ENCODE assay signal across 13 cellular contexts in the genomic region with DNA sequence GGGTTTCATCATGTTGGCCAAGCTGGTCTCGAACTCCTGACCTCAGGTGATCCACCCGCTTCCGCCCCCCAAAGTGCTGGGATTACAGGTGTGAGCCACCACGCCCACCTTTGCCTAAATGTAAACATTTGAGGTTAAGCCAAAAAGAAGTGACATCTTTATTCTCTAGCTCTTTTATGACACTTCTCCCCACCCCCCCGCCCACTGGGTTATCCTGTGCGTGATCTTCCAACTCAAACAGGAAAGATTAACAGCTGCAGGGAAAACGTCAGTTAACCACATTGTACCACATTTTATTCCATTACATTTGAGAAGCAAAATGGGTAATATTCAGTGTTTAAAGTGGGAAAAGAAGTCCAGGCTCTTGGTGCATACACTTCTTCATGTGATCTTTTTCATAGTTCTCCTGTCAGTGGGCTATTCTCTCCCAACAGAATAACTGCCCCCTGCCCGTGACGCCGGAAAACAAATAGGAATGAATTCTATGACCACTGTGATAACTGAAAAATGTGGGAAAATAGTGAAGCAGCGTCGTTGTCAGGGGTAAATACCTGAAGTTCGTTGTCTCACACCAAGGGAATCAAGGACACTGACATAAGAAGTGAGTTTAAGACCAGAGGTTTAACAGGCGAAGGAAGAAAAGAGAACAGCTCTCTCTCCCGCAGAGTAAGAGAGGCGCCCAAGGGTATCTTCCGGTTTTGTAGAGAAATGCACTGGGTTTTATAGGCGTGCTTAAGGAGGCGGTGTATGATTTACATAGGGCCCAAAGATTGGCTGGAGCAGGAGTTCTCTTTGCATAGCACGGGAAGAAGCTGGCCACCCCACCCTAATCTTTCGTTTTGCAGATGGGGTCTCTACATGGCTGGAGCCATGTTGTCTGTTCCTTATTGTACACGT. TPM values are rescaled to one million over a fixed set of nuclear protein-coding genes. Genes with fewer than 3 reads are reported as not detected.
DNase-seq lines count a peak whose midpoint lies in the region; ATAC-seq and TF ChIP-seq lines count a peak whose summit lies in the region.
"Had no signal": no experiment of that assay in that cellular context is flagged by ENCODE, and none has a peak within 500 bp of the region (broad histone marks: within the 10 kb centered on the region; RNA-seq: fewer than 3 reads in every experiment).

No MANE protein-coding gene starts in this region.

- H3K36me3 ChIP-seq in OCI-LY7 (ENCODE audit: insufficient read depth, low read length): no peaks in the 10 kb centered on the region
- H3K36me3 ChIP-seq: adrenal gland, vagina had no signal

- no peaks in the 10 kb centered on the region for H3K79me2 ChIP-seq in OCI-LY7 (ENCODE audit: insufficient read depth, low read depth, low read length)
- H3K79me2 ChIP-seq: parathyroid adenoma had no signal

- intact Hi-C loops in OCI-LY7 (cut with micrococcal nuclease; ENCODE audit: unreplicated experiment): no loop called here

- no peaks in the 10 kb centered on the region for H4K20me1 ChIP-seq in OCI-LY7 (ENCODE audit: insufficient read depth, low read length)

- no peaks in the 10 kb centered on the region for H3K9me2 ChIP-seq in OCI-LY7 (ENCODE audit: insufficient read depth, low read length)

- H3K36me3 Mint-ChIP-seq in stimulated activated effector memory CD8-positive, alpha-beta T cell treated with anti-CD3 and anti-CD28 coated beads, Interleukin-12 subunit alpha, Interleukin-12 subunit beta, amount 100 ng/mL, for 72 hours: no peaks in the 10 kb centered on the region

- no peaks in the 10 kb centered on the region for H3K9me3 ChIP-seq in OCI-LY7 (ENCODE audit: low read length)
- H3K9me3 ChIP-seq: adrenal gland, vagina had no signal

- BruUV-seq in OCI-LY7 (replicated peaks; lab: Mats Ljungman, UMichigan): no TSS peak

- CTCF ChIA-PET in OCI-LY7 (lab: Charles Lee; ENCODE audit: unreplicated experiment): no interaction called here

- H3K4me2 ChIP-seq in OCI-LY7 (ENCODE audit: low read length): no peak overlapping the region

- DNase-seq in stimulated activated CD4-positive, alpha-beta T cell treated with anti-CD3 and anti-CD28 coated beads, Interleukin-15, amount 100 ng/mL, for 24 hours: peak; percentile 41
- no peak for DNase-seq in stimulated activated CD4-positive, alpha-beta T cell treated with anti-CD3 and anti-CD28 coated beads, Interleukin-12 subunit alpha, Interleukin-12 subunit beta, amount 100 ng/mL, for 4 hours
- peak; percentile 78 to 88 for DNase-seq in NCI-H1930 (lab: John Stamatoyannopoulos, UW)
- no peak for DNase-seq in stimulated activated effector memory CD8-positive, alpha-beta T cell treated with anti-CD3 and anti-CD28 coated beads, Interleukin-12 subunit alpha, Interleukin-12 subunit beta, amount 100 ng/mL, for 72 hours (ENCODE audit: low spot score in 2 of 2)
- no peak for DNase-seq in NCI-H187 (lab: John Stamatoyannopoulos, UW)
- DNase-seq in NCI-H526 treated with DMSO at 0.1 percent for 48 hours (lab: John Stamatoyannopoulos, UW): no peak
- DNase-seq in OCI-LY7 (ENCODE audit: low spot score): no peak
- DNase-seq: adrenal gland, head of caudate nucleus, NCI-H2081 treated with DMSO at 0.1 percent for 48 hours had no signal

- H3K4me1 ChIP-seq in OCI-LY7 (ENCODE audit: insufficient read depth, low read length, poor library complexity, severe bottlenecking): no peaks in the 10 kb centered on the region
- H3K4me1 ChIP-seq: adrenal gland, parathyroid adenoma, vagina had no signal

- POLR2A ChIA-PET in OCI-LY7 (lab: Charles Lee): no interaction called here

- H2AFZ ChIP-seq in OCI-LY7 (ENCODE audit: low read length): no peak overlapping the region
- H2AFZ ChIP-seq: parathyroid adenoma had no signal

- H3K4me3 ChIP-seq in OCI-LY7 (ENCODE audit: low read depth, low read length, poor library complexity, severe bottlenecking): no peak overlapping the region
- H3K4me3 ChIP-seq: adrenal gland, vagina had no signal

- peak overlapping the region; percentile 6 for H3K27ac Mint-ChIP-seq in stimulated activated effector memory CD8-positive, alpha-beta T cell treated with anti-CD3 and anti-CD28 coated beads, Interleukin-12 subunit alpha, Interleukin-12 subunit beta, amount 100 ng/mL, for 72 hours

- H3K27ac ChIP-seq in VCaP (peak overlapping the region; percentile 60), OCI-LY7 (ENCODE audit: low read depth, low read length, poor library complexity, severe bottlenecking) (no peak overlapping the region)
- H3K27ac ChIP-seq: adrenal gland, parathyroid adenoma, vagina had no signal

- H3K9me3 Mint-ChIP-seq in stimulated activated effector memory CD8-positive, alpha-beta T cell treated with anti-CD3 and anti-CD28 coated beads, Interleukin-12 subunit alpha, Interleukin-12 subunit beta, amount 100 ng/mL, for 72 hours: no peaks in the 10 kb centered on the region

- TF ChIP-seq CTCF in VCaP (conservative IDR thresholded peaks at IDR 0.05) (peak; percentile 9; the same call in 1 of the 2 replicates), OCI-LY7 (conservative IDR thresholded peaks at IDR 0.05; ENCODE audit: low read length) (no peak)

- no peak overlapping the region for H3K4me3 Mint-ChIP-seq in stimulated activated effector memory CD8-positive, alpha-beta T cell treated with anti-CD3 and anti-CD28 coated beads, Interleukin-12 subunit alpha, Interleukin-12 subunit beta, amount 100 ng/mL, for 72 hours

- no peak for ATAC-seq in stimulated activated effector memory CD8-positive, alpha-beta T cell treated with anti-CD3 and anti-CD28 coated beads, Interleukin-12 subunit alpha, Interleukin-12 subunit beta, amount 100 ng/mL, for 72 hours

- peaks cover 13% of the 10 kb centered on the region for H3K4me1 Mint-ChIP-seq in stimulated activated effector memory CD8-positive, alpha-beta T cell treated with anti-CD3 and anti-CD28 coated beads, Interleukin-12 subunit alpha, Interleukin-12 subunit beta, amount 100 ng/mL, for 72 hours

RNA-seq across cellular contexts. Expression of gene SRD5A3, which starts 9.7 kb away (rescaled TPM):
- 3.9 and 5.9 TPM in 2 replicates for total RNA-seq in OCI-LY7 (2014; rRNA removed; shearing (Covaris generic))
- total RNA-seq in OCI-LY7 (2022): 11.4 and 15.3 TPM in 2 replicates

RNA-seq across cellular contexts. Expression of gene TMEM165, which starts 59.4 kb away (rescaled TPM):
- 67.1 and 70.8 TPM in 2 replicates for total RNA-seq in OCI-LY7 (2014; rRNA removed; shearing (Covaris generic))
- total RNA-seq in OCI-LY7 (2022): 86.1 and 94.0 TPM in 2 replicates

Comparison
In these comparisons a context has a peak if more than half of its experiments do, and no peak if none do; other contexts are left out.
1. DNase-seq: peak in stimulated activated CD4-positive, alpha-beta T cell treated with anti-CD3 and anti-CD28 coated beads, Interleukin-15, amount 100 ng/mL, for 24 hours (single experiment) and NCI-H1930 (2 of 2); none in stimulated activated CD4-positive, alpha-beta T cell treated with anti-CD3 and anti-CD28 coated beads, Interleukin-12 subunit alpha, Interleukin-12 subunit beta, amount 100 ng/mL, for 4 hours (single experiment), stimulated activated effector memory CD8-positive, alpha-beta T cell treated with anti-CD3 and anti-CD28 coated beads, Interleukin-12 subunit alpha, Interleukin-12 subunit beta, amount 100 ng/mL, for 72 hours (0 of 2), NCI-H187 (0 of 2), NCI-H526 treated with DMSO at 0.1 percent for 48 hours (single experiment) and OCI-LY7 (single experiment).